Comparison of ENCODE assay signal across 25 cellular contexts in the genomic region with DNA sequence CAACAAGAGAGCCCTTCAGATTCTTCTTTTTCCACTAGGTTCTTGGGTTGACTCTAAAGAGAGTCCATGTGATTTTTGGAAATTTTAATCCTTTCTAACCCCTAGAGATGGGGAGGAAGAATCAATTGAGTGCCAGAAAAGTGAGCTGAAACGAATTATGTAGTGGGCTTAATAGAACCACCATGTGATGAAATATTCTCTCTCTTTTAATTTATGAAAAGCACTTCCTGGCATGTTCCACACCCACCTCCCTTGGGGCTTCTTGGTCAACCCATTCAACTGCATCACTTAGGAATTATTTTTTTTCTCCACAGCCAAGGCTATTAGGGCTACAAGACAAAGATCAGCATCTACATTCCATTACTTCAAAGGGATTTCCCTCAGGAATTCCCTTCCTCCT.
DNase-seq lines count a peak whose midpoint lies in the region; ATAC-seq and TF ChIP-seq lines count a peak whose summit lies in the region.
"Had no signal": no experiment of that assay in that cellular context is flagged by ENCODE, and none has a peak within 500 bp of the region (broad histone marks: within the 10 kb centered on the region; RNA-seq: fewer than 3 reads in every experiment).

No MANE protein-coding gene starts in this region.

- TF ChIP-seq POLR2A in gastroesophageal sphincter (IDR thresholded peaks at IDR 0.05) (no peak), gastrocnemius medialis (IDR thresholded peaks at IDR 0.05) (no peak)

- ATAC-seq in gastroesophageal sphincter (peak; percentile 88), gastrocnemius medialis (peak; percentile 75 to 84), HG03342 (IDR thresholded peaks at IDR 0.05; ENCODE audit: unreplicated experiment) (no peak), GM18868 (IDR thresholded peaks at IDR 0.05; ENCODE audit: unreplicated experiment) (no peak)
- ATAC-seq: activated naive CD8-positive, alpha-beta T cell treated with anti-CD3 and anti-CD28 coated beads, Interleukin-2, amount 50 U/mL, for 24 hours; GM12878; lower lobe of right lung; PC-3; T-helper 17 cell had no signal

- 48 to 55% methylated on average over 1 of the region's 1 CpG for WGBS in gastroesophageal sphincter (ENCODE audit: low coverage in 1 of 2), 2 donors

- in situ Hi-C loops in gastrocnemius medialis (cut with MboI; ENCODE audit: low sequenced_read_pairs in 4 of 4): no loop called here

- H3K36me3 ChIP-seq in adipocyte (ENCODE audit: control insufficient read depth, insufficient read depth, low read length, severe bottlenecking) (no peaks in the 10 kb centered on the region), gastroesophageal sphincter (no peaks in the 10 kb centered on the region), gastrocnemius medialis (no peaks in the 10 kb centered on the region)
- H3K36me3 ChIP-seq: esophagus muscularis mucosa, lower lobe of right lung had no signal

- intact Hi-C loops in gastrocnemius medialis (cut with DNase I; ENCODE audit: low total_unique reads): no loop called here

- H3K27ac ChIP-seq in gastroesophageal sphincter (no peak overlapping the region), gastrocnemius medialis (no peak overlapping the region)
- H3K27ac ChIP-seq: esophagus muscularis mucosa, lower lobe of right lung, testis, VCaP had no signal

- no peaks in the 10 kb centered on the region for H3K9me3 ChIP-seq in adipocyte (ENCODE audit: control insufficient read depth, low read length)
- H3K9me3 ChIP-seq in gastroesophageal sphincter: no peaks in the 10 kb centered on the region
- H3K9me3 ChIP-seq in gastrocnemius medialis: no peaks in the 10 kb centered on the region
- H3K9me3 ChIP-seq: esophagus muscularis mucosa, lower lobe of right lung, testis had no signal

- H3K4me1 ChIP-seq in adipocyte (ENCODE audit: control insufficient read depth, insufficient read depth, low read length) (peaks cover 39% of the 10 kb centered on the region), gastroesophageal sphincter (no peaks in the 10 kb centered on the region), gastrocnemius medialis (no peaks in the 10 kb centered on the region)
- H3K4me1 ChIP-seq: lower lobe of right lung, testis had no signal

- H3K27me3 ChIP-seq in adipocyte (replicated peaks; ENCODE audit: control insufficient read depth, insufficient read depth, low read length) (no peaks in the 10 kb centered on the region), gastroesophageal sphincter (no peaks in the 10 kb centered on the region), gastrocnemius medialis (no peaks in the 10 kb centered on the region)
- H3K27me3 ChIP-seq: esophagus muscularis mucosa, testis had no signal

- no peak for TF ChIP-seq EP300 in gastroesophageal sphincter (IDR thresholded peaks at IDR 0.05)

- H3K9ac ChIP-seq in adipocyte (ENCODE audit: low read length): no peak overlapping the region

- DNase-seq in EL (peak; percentile 30), adipocyte (ENCODE audit: low read depth) (peak; percentile 33), gastrocnemius medialis (peak; percentile 14 to 51), H4 (ENCODE audit: low spot score) (no peak)
- DNase-seq in activated T-cell treated with anti-CD3 and anti-CD28 coated beads, Interleukin-2, amount 50 U/mL, for 1 hour: no peak
- DNase-seq: activated CD4-positive, alpha-beta T cell treated with anti-CD3 and anti-CD28 coated beads, Interleukin-2, amount 50 U/mL, for 1 hour; activated CD8-positive, alpha-beta memory T cell treated with anti-CD3 and anti-CD28 coated beads, Interleukin-2, amount 50 U/mL, for 4 hours; activated effector memory CD4-positive, alpha-beta T cell treated with Interleukin-2 at 50 U/mL for 16 hours; activated naive CD8-positive, alpha-beta T cell treated with anti-CD3 and anti-CD28 coated beads, Interleukin-2, amount 50 U/mL, for 24 hours; CD4-positive, alpha-beta T cell; DMS153; effector CD8-positive, alpha-beta T cell; KG1; lower lobe of right lung; NCI-H1930; PC-3; retina; T-helper 17 cell; testis had no signal

- H3K4me3 ChIP-seq in adipocyte (ENCODE audit: low read length) (no peak overlapping the region), gastroesophageal sphincter (no peak overlapping the region), gastrocnemius medialis (no peak overlapping the region)
- H3K4me3 ChIP-seq: esophagus muscularis mucosa, GM12878, lower lobe of right lung, testis had no signal

- TF ChIP-seq CTCF in gastroesophageal sphincter (IDR thresholded peaks at IDR 0.05): no peak
- no peak for TF ChIP-seq CTCF in gastrocnemius medialis (IDR thresholded peaks at IDR 0.05 in 4 of 5, conservative IDR thresholded peaks at IDR 0.05 in 1 of 5)

Comparison
In these comparisons a context has a peak if more than half of its experiments do, and no peak if none do; other contexts are left out.
1. DNase-seq: peak in EL (single experiment), adipocyte (single experiment) and gastrocnemius medialis (2 of 2); none in H4 (single experiment) and activated T-cell treated with anti-CD3 and anti-CD28 coated beads, Interleukin-2, amount 50 U/mL, for 1 hour (single experiment).
2. ATAC-seq: peak in gastroesophageal sphincter (single experiment) and gastrocnemius medialis (2 of 2); none in HG03342 (single experiment) and GM18868 (single experiment).